ENCODE assay signal across 8 cellular contexts in genomic region chr5:77490945-77491344, GRCh38. TPM values are rescaled to one million over a fixed set of nuclear protein-coding genes. Genes with fewer than 3 reads are reported as not detected.
DNase-seq lines count a peak whose midpoint lies in the region; ATAC-seq and TF ChIP-seq lines count a peak whose summit lies in the region.
"Not testable (repeated sequence)": the region's sequence is repeated elsewhere in the genome, so short reads cannot be mapped to it uniquely, and the experiment has no call there.

No MANE protein-coding gene starts in this region.

- H3K36me3 ChIP-seq in SJCRH30; iPS-15b (ENCODE audit: control insufficient read depth, insufficient read depth, low read length); stomach smooth muscle (ENCODE audit: control insufficient read depth in 2 of 2, insufficient read depth in 2 of 2, low read length in 2 of 2): not testable (repeated sequence)

- not testable (repeated sequence) for H3K9me3 ChIP-seq in CD4-positive, alpha-beta T cell (ENCODE audit: control insufficient read depth, low read length); SJCRH30 (replicated peaks); iPS-15b (ENCODE audit: control insufficient read depth, insufficient read depth, low read length); stomach smooth muscle (ENCODE audit: control insufficient read depth in 2 of 2, low read length in 2 of 2)

- POLR2A ChIA-PET in CD4-positive, alpha-beta T cell (lab: Charles Lee) = interaction anchor here (1.8 kb wide), 1 partner anchor 335 kb away, joined by 7 read pairs; no protein-coding TSS in a partner anchor

- TF ChIP-seq CTCF in CD4-positive, alpha-beta T cell (IDR thresholded peaks at IDR 0.05); nephron progenitor cell (IDR thresholded peaks at IDR 0.05): not testable (repeated sequence)

- CTCF ChIA-PET in CD4-positive, alpha-beta T cell (lab: Charles Lee) = interaction anchor here (2.0 kb wide), 1 partner anchor 9 kb away, joined by 7 read pairs; no protein-coding TSS in a partner anchor

- not testable (repeated sequence) for H3K9ac ChIP-seq in iPS-15b (ENCODE audit: low read depth, low read length)
- peak overlapping the region; percentile 21 to 75 for H3K9ac ChIP-seq in stomach smooth muscle (ENCODE audit: low read length in 2 of 2)

- H3K4me1 ChIP-seq in SJCRH30; iPS-15b (ENCODE audit: control insufficient read depth, insufficient read depth, low read length); stomach smooth muscle (ENCODE audit: control insufficient read depth, insufficient read depth, low read length): not testable (repeated sequence)

- not testable (repeated sequence) for DNase-seq in CD4-positive, alpha-beta T cell; nephron progenitor cell
- DNase-seq in HT1080 (ENCODE audit: low read depth) (peak; percentile 9), SJCRH30 (peak; percentile 25 to 30)
- DNase-seq in effector memory CD8-positive, alpha-beta T cell = peak in 1 of 3 experiments; percentile 4

- not testable (repeated sequence) for H3K36me3 Mint-ChIP-seq in CD4-positive, alpha-beta T cell (ENCODE audit: low read depth); activated T-helper 17 cell treated with anti-CD3 and anti-CD28 coated beads, Interleukin-2, amount 50 U/mL, for 72 hours (ENCODE audit: low read depth); effector memory CD8-positive, alpha-beta T cell (ENCODE audit: insufficient read depth)
- peaks cover 18% of the 10 kb centered on the region for H3K36me3 Mint-ChIP-seq in nephron progenitor cell (ENCODE audit: low read depth)

- H3K27ac ChIP-seq in CD4-positive, alpha-beta T cell (ENCODE audit: low read depth, low read length); stomach smooth muscle (ENCODE audit: low read length): not testable (repeated sequence)
- peak overlapping the region; percentile 80 for H3K27ac ChIP-seq in SJCRH30

- not testable (repeated sequence) for ATAC-seq in CD4-positive, alpha-beta T cell (ENCODE audit: poor library complexity); activated T-helper 17 cell treated with anti-CD3 and anti-CD28 coated beads, Interleukin-2, amount 50 U/mL, for 72 hours (replicated peaks); effector memory CD8-positive, alpha-beta T cell (replicated peaks)

- not testable (repeated sequence) for H3K27me3 ChIP-seq in CD4-positive, alpha-beta T cell (ENCODE audit: control insufficient read depth, insufficient read depth, low read length); SJCRH30; stomach smooth muscle (ENCODE audit: control insufficient read depth in 1 of 2, insufficient read depth in 2 of 2, low read length in 2 of 2)
- H3K27me3 ChIP-seq in iPS-15b (ENCODE audit: control insufficient read depth, insufficient read depth, low read length) = peaks cover 13% of the 10 kb centered on the region

- intact Hi-C loops in CD4-positive, alpha-beta T cell (cut with DNase I, micrococcal nuclease) = loop anchor here (5.0 to 10.0 kb wide), 5 partner anchors 286 to 1746 kb away; partner anchors contain the start of genes AGGF1 (in 1 of the 2), JMY (in 1 of the 2), SCAMP1 (in 1 of the 2) and TBCA (in 1 of the 2)

- H3K4me3 ChIP-seq in SJCRH30 (peak overlapping the region; percentile 79), iPS-15b (ENCODE audit: low read depth, low read length) (peak overlapping the region; percentile 59), stomach smooth muscle (ENCODE audit: low read length in 2 of 2) (peak overlapping the region; percentile 78 to 88)

- H3K4me3 Mint-ChIP-seq in CD4-positive, alpha-beta T cell = peak overlapping the region; percentile 96
- H3K4me3 Mint-ChIP-seq in activated T-helper 17 cell treated with anti-CD3 and anti-CD28 coated beads, Interleukin-2, amount 50 U/mL, for 72 hours = peak overlapping the region; percentile 83
- H3K4me3 Mint-ChIP-seq in effector memory CD8-positive, alpha-beta T cell = peak overlapping the region; percentile 83 to 86
- H3K4me3 Mint-ChIP-seq in nephron progenitor cell = peak overlapping the region; percentile 97

- H3K27me3 Mint-ChIP-seq in CD4-positive, alpha-beta T cell = peaks cover 23% of the 10 kb centered on the region
- H3K27me3 Mint-ChIP-seq in activated T-helper 17 cell treated with anti-CD3 and anti-CD28 coated beads, Interleukin-2, amount 50 U/mL, for 72 hours = not testable (repeated sequence)
- H3K27me3 Mint-ChIP-seq in effector memory CD8-positive, alpha-beta T cell = peaks cover 7 to 11% of the 10 kb centered on the region in 2 donors
- H3K27me3 Mint-ChIP-seq in nephron progenitor cell (ENCODE audit: low read depth, poor library complexity) = peaks cover 31% of the 10 kb centered on the region

- not testable (repeated sequence) for H3K9me3 Mint-ChIP-seq in CD4-positive, alpha-beta T cell; activated T-helper 17 cell treated with anti-CD3 and anti-CD28 coated beads, Interleukin-2, amount 50 U/mL, for 72 hours; effector memory CD8-positive, alpha-beta T cell; nephron progenitor cell

- H3K4me1 Mint-ChIP-seq in CD4-positive, alpha-beta T cell (ENCODE audit: low read depth) = peaks cover 24% of the 10 kb centered on the region
- not testable (repeated sequence) for H3K4me1 Mint-ChIP-seq in activated T-helper 17 cell treated with anti-CD3 and anti-CD28 coated beads, Interleukin-2, amount 50 U/mL, for 72 hours
- H3K4me1 Mint-ChIP-seq in effector memory CD8-positive, alpha-beta T cell (ENCODE audit: low read depth in 2 of 2) = peaks cover 5 to 22% of the 10 kb centered on the region in 2 donors
- peaks cover 10% of the 10 kb centered on the region for H3K4me1 Mint-ChIP-seq in nephron progenitor cell

- peak overlapping the region; percentile 2 for H3K27ac Mint-ChIP-seq in CD4-positive, alpha-beta T cell
- H3K27ac Mint-ChIP-seq in activated T-helper 17 cell treated with anti-CD3 and anti-CD28 coated beads, Interleukin-2, amount 50 U/mL, for 72 hours = peak overlapping the region; percentile 65
- H3K27ac Mint-ChIP-seq in effector memory CD8-positive, alpha-beta T cell = peak overlapping the region; percentile 80 to 87
- H3K27ac Mint-ChIP-seq in nephron progenitor cell = peak overlapping the region; percentile 78

RNA-seq across cellular contexts. Expression of gene WDR41, which starts 1.2 kb away (rescaled TPM):
- 1 to 10 TPM; 4.2 to 4.4 TPM for total RNA-seq in CD4-positive, alpha-beta T cell
- total RNA-seq in HT1080 (2014; rRNA removed; shearing (Covaris generic)) = 36.2 and 44.1 TPM in 2 replicates
- 60.4 and 63.8 TPM in 2 replicates for polyA plus RNA-seq in HT1080 (2015; cell fraction: cytosol; rRNA removed)
- polyA plus RNA-seq in HT1080 (2015; cell fraction: nucleus; rRNA removed) = 41.1 and 46.3 TPM in 2 replicates
- total RNA-seq in SJCRH30 (2014; rRNA removed; shearing (Covaris generic)) = 67.9 and 85.1 TPM in 2 replicates
- 10 to 100 TPM; 13.3 to 14.5 TPM for total RNA-seq in activated T-helper 17 cell treated with anti-CD3 and anti-CD28 coated beads, Interleukin-2, amount 50 U/mL, for 72 hours

Comparison
In these comparisons a context has a peak if more than half of its experiments do, and no peak if none do; other contexts are left out.
1. H3K27ac Mint-ChIP-seq: peak in every context shown above with its lines; median percentile 84 in effector memory CD8-positive, alpha-beta T cell; 78 in nephron progenitor cell; 65 in activated T-helper 17 cell treated with anti-CD3 and anti-CD28 coated beads, Interleukin-2, amount 50 U/mL, for 72 hours; 2 in CD4-positive, alpha-beta T cell.